Comparison of ENCODE assay signal across 1 cellular context in the genomic region with DNA sequence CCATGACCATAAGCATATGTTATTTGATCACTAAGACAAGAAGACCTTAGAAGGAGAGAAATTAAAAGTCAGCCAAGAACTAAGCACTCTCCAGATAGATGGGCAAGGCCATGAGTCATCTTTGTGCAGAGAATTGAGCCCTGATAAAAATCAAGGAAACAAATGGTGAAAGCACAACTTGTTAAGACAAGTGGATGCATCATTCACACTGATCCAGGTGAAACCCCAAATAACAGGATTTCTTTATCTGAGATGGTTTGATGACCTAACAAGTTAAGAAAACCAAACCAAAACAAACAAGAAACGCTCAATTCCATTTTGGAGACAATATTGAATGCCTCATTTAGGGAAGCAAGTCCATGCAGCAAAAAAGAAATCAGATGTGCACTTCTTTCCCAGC.
TF ChIP-seq lines count a peak whose summit lies in the region.

No MANE protein-coding gene starts in this region.

TF ChIP-seq in K562, 482 proteins besides CTCF, POLR2A, EP300 and RAD21 (continued from another document):
- TF ChIP-seq, protein P1, sequence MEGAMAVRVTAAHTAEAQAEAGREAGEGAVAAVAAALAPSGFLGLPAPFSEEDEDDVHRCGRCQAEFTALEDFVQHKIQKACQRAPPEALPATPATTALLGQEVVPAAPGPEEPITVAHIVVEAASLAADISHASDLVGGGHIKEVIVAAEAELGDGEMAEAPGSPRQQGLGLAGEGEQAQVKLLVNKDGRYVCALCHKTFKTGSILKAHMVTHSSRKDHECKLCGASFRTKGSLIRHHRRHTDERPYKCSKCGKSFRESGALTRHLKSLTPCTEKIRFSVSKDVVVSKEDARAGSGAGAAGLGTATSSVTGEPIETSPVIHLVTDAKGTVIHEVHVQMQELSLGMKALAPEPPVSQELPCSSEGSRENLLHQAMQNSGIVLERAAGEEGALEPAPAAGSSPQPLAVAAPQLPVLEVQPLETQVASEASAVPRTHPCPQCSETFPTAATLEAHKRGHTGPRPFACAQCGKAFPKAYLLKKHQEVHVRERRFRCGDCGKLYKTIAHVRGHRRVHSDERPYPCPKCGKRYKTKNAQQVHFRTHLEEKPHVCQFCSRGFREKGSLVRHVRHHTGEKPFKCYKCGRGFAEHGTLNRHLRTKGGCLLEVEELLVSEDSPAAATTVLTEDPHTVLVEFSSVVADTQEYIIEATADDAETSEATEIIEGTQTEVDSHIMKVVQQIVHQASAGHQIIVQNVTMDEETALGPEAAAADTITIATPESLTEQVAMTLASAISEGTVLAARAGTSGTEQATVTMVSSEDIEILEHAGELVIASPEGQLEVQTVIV (CRISPR knock-in tag; IDR thresholded peaks at IDR 0.05; ENCODE audit: borderline replicate concordance): no peak
- TF ChIP-seq MAFG (tag; conservative IDR thresholded peaks at IDR 0.05): no peak
